In the genomic region with DNA sequence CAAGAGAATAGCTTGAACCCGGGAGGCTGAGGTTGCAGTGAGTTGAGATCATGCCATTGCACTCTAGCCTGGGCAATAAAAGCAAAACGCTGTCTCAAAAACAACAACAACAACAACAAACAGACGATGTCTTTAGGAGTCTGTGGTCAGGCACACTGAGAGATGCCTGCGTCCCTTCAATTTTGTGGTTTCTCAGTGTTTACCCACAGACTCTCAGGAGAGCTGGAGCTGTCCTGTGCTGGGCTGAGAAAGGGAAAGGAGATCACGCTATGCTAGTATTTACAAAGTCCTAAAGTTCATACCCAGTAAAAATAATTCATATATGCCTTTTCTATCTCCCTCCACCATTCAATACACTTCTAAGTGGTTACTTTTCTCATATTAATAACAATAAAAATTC, we compare ENCODE assay signal across 1 cellular context.
TF ChIP-seq lines count a peak whose summit lies in the region.

No MANE protein-coding gene starts in this region.

TF ChIP-seq in GM12878, 131 proteins besides CTCF, POLR2A, EP300 and RAD21:
- TF ChIP-seq ZBED1 (IDR thresholded peaks at IDR 0.05; ENCODE audit: borderline replicate concordance) = no peak
- 0 out of 2 replicates have a peak, but pooled peaks have one; percentile 18 for TF ChIP-seq RUNX3 (IDR thresholded peaks at IDR 0.05; ENCODE audit: low read length)
